1 cellular context compared by ENCODE assay signal in the genomic region with DNA sequence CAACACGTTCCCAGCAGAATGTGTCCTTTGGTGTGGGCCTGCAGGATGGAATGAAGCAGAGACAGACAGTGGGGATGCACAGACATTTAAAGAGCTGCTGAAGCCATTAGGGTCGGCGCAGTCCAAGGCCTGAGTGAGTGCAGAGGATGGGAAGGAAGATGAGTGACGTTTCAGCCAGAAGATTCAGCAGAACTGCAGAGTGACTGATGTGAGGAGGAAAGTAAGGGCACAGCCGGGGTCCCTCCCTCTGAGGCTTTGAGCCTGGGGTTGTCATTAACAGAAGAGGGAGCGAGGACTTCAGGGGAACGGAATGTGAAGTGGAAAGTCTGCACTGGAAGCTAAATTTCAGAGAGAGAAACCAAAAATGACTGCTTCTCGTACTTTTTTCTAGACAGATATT.
TF ChIP-seq lines count a peak whose summit lies in the region.

No MANE protein-coding gene starts in this region.

TF ChIP-seq in HepG2, 621 proteins besides CTCF, POLR2A, EP300 and RAD21 (continued from another document):
- TF ChIP-seq, protein P1, sequence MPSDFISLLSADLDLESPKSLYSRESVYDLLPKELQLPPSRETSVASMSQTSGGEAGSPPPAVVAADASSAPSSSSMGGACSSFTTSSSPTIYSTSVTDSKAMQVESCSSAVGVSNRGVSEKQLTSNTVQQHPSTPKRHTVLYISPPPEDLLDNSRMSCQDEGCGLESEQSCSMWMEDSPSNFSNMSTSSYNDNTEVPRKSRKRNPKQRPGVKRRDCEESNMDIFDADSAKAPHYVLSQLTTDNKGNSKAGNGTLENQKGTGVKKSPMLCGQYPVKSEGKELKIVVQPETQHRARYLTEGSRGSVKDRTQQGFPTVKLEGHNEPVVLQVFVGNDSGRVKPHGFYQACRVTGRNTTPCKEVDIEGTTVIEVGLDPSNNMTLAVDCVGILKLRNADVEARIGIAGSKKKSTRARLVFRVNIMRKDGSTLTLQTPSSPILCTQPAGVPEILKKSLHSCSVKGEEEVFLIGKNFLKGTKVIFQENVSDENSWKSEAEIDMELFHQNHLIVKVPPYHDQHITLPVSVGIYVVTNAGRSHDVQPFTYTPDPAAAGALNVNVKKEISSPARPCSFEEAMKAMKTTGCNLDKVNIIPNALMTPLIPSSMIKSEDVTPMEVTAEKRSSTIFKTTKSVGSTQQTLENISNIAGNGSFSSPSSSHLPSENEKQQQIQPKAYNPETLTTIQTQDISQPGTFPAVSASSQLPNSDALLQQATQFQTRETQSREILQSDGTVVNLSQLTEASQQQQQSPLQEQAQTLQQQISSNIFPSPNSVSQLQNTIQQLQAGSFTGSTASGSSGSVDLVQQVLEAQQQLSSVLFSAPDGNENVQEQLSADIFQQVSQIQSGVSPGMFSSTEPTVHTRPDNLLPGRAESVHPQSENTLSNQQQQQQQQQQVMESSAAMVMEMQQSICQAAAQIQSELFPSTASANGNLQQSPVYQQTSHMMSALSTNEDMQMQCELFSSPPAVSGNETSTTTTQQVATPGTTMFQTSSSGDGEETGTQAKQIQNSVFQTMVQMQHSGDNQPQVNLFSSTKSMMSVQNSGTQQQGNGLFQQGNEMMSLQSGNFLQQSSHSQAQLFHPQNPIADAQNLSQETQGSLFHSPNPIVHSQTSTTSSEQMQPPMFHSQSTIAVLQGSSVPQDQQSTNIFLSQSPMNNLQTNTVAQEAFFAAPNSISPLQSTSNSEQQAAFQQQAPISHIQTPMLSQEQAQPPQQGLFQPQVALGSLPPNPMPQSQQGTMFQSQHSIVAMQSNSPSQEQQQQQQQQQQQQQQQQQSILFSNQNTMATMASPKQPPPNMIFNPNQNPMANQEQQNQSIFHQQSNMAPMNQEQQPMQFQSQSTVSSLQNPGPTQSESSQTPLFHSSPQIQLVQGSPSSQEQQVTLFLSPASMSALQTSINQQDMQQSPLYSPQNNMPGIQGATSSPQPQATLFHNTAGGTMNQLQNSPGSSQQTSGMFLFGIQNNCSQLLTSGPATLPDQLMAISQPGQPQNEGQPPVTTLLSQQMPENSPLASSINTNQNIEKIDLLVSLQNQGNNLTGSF (CRISPR knock-in tag; IDR thresholded peaks at IDR 0.05), result no peak
- TF ChIP-seq, protein P2, sequence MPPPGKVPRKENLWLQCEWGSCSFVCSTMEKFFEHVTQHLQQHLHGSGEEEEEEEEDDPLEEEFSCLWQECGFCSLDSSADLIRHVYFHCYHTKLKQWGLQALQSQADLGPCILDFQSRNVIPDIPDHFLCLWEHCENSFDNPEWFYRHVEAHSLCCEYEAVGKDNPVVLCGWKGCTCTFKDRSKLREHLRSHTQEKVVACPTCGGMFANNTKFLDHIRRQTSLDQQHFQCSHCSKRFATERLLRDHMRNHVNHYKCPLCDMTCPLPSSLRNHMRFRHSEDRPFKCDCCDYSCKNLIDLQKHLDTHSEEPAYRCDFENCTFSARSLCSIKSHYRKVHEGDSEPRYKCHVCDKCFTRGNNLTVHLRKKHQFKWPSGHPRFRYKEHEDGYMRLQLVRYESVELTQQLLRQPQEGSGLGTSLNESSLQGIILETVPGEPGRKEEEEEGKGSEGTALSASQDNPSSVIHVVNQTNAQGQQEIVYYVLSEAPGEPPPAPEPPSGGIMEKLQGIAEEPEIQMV (CRISPR knock-in tag; IDR thresholded peaks at IDR 0.05; ENCODE audit: low read depth), result no peak
- TF ChIP-seq ZNF253 (CRISPR knock-in tag; IDR thresholded peaks at IDR 0.05; ENCODE audit: borderline replicate concordance), result no peak
- TF ChIP-seq, protein P3, sequence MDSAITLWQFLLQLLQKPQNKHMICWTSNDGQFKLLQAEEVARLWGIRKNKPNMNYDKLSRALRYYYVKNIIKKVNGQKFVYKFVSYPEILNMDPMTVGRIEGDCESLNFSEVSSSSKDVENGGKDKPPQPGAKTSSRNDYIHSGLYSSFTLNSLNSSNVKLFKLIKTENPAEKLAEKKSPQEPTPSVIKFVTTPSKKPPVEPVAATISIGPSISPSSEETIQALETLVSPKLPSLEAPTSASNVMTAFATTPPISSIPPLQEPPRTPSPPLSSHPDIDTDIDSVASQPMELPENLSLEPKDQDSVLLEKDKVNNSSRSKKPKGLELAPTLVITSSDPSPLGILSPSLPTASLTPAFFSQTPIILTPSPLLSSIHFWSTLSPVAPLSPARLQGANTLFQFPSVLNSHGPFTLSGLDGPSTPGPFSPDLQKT (CRISPR knock-in tag; IDR thresholded peaks at IDR 0.05; ENCODE audit: borderline replicate concordance), result no peak
- TF ChIP-seq ZNF510 (CRISPR knock-in tag; IDR thresholded peaks at IDR 0.05; ENCODE audit: low read depth), result no peak
- no peak for TF ChIP-seq MEIS1 (CRISPR knock-in tag; IDR thresholded peaks at IDR 0.05; ENCODE audit: borderline replicate concordance)
- TF ChIP-seq KLF13 (CRISPR knock-in tag; IDR thresholded peaks at IDR 0.05), result no peak
- TF ChIP-seq RCOR2 (CRISPR knock-in tag; IDR thresholded peaks at IDR 0.05), result no peak
- no peak for TF ChIP-seq POLR2AphosphoS2 (IDR thresholded peaks at IDR 0.05; ENCODE audit: low read depth, low read length)
- TF ChIP-seq GZF1 (CRISPR knock-in tag; IDR thresholded peaks at IDR 0.05), result no peak
- TF ChIP-seq, protein P4, sequence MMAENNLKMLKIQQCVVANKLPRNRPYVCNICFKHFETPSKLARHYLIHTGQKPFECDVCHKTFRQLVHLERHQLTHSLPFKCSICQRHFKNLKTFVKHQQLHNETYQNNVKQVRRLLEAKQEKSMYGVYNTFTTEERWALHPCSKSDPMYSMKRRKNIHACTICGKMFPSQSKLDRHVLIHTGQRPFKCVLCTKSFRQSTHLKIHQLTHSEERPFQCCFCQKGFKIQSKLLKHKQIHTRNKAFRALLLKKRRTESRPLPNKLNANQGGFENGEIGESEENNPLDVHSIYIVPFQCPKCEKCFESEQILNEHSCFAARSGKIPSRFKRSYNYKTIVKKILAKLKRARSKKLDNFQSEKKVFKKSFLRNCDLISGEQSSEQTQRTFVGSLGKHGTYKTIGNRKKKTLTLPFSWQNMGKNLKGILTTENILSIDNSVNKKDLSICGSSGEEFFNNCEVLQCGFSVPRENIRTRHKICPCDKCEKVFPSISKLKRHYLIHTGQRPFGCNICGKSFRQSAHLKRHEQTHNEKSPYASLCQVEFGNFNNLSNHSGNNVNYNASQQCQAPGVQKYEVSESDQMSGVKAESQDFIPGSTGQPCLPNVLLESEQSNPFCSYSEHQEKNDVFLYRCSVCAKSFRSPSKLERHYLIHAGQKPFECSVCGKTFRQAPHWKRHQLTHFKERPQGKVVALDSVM (CRISPR knock-in tag; IDR thresholded peaks at IDR 0.05), result no peak
- TF ChIP-seq, protein P5, sequence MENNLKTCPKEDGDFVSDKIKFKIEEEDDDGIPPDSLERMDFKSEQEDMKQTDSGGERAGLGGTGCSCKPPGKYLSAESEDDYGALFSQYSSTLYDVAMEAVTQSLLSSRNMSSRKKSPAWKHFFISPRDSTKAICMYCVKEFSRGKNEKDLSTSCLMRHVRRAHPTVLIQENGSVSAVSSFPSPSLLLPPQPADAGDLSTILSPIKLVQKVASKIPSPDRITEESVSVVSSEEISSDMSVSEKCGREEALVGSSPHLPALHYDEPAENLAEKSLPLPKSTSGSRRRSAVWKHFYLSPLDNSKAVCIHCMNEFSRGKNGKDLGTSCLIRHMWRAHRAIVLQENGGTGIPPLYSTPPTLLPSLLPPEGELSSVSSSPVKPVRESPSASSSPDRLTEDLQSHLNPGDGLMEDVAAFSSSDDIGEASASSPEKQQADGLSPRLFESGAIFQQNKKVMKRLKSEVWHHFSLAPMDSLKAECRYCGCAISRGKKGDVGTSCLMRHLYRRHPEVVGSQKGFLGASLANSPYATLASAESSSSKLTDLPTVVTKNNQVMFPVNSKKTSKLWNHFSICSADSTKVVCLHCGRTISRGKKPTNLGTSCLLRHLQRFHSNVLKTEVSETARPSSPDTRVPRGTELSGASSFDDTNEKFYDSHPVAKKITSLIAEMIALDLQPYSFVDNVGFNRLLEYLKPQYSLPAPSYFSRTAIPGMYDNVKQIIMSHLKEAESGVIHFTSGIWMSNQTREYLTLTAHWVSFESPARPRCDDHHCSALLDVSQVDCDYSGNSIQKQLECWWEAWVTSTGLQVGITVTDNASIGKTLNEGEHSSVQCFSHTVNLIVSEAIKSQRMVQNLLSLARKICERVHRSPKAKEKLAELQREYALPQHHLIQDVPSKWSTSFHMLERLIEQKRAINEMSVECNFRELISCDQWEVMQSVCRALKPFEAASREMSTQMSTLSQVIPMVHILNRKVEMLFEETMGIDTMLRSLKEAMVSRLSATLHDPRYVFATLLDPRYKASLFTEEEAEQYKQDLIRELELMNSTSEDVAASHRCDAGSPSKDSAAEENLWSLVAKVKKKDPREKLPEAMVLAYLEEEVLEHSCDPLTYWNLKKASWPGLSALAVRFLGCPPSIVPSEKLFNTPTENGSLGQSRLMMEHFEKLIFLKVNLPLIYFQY (CRISPR knock-in tag; IDR thresholded peaks at IDR 0.05; ENCODE audit: borderline replicate concordance), result no peak
- TF ChIP-seq ZKSCAN8 (CRISPR knock-in tag; IDR thresholded peaks at IDR 0.05; ENCODE audit: borderline replicate concordance), result no peak
TF ChIP-seq in HepG2: peak in this region for 0.
